1 cellular context compared by ENCODE assay signal in the genomic region with DNA sequence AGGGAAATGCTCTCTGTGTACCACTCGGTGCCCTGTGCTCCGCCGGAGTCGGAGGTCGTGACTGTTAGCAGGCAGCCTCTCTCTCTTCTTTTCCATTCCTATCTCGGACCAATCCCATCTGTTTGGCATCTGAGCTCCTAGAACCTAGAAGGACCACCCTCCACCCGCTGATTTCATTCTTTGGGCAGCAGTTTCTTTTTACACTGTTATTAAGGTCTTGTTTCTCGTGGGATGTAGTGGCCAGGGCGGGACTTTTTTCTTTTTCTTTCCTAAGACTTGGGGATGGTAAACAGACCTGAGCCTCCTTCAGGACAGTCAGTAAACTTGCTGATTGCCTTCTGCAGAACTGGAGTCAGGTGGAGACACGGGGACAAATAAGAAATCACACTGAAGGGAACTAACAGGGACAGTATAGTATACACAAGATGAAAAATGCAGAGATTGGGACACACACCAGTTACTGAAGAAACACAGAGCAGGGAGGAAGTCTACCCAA.
A peak's percentile ranks its signal among the peaks of the same experiment; 100 is the strongest.
TF ChIP-seq lines count a peak whose summit lies in the region.

No MANE protein-coding gene starts in this region.

TF ChIP-seq in HepG2, 621 proteins besides CTCF, POLR2A, EP300 and RAD21:
- TF ChIP-seq NKX3-1 (CRISPR knock-in tag; IDR thresholded peaks at IDR 0.05) (0 out of 2 replicates have a peak, but pooled peaks have one; percentile 40), FOXA1 (IDR thresholded peaks at IDR 0.05) (no peak), FOXA1 (CRISPR knock-in tag; IDR thresholded peaks at IDR 0.05) (0 out of 2 replicates have a peak, but pooled peaks have one; percentile 1), PHB2 (IDR thresholded peaks at IDR 0.05; ENCODE audit: partially characterized antibody) (no peak), ZNF724P (CRISPR knock-in tag; IDR thresholded peaks at IDR 0.05; ENCODE audit: borderline replicate concordance) (no peak), ZFP90 (CRISPR knock-in tag; IDR thresholded peaks at IDR 0.05; ENCODE audit: borderline replicate concordance) (peak; percentile 12; the same call in 1 of the 2 replicates), ASH2L (IDR thresholded peaks at IDR 0.05; ENCODE audit: insufficient read length, low read depth, low read length) (peak; percentile 48), ZNF747 (CRISPR knock-in tag; IDR thresholded peaks at IDR 0.05; ENCODE audit: borderline replicate concordance) (0 out of 2 replicates have a peak, but pooled peaks have one; percentile 19), ELF4 (CRISPR knock-in tag; IDR thresholded peaks at IDR 0.05; ENCODE audit: borderline replicate concordance) (0 out of 2 replicates have a peak, but pooled peaks have one; percentile 46), ZNF138 (CRISPR knock-in tag; IDR thresholded peaks at IDR 0.05; ENCODE audit: low read depth) (peak; percentile 32; the same call in 1 of the 2 replicates), KDM5A (IDR thresholded peaks at IDR 0.05; ENCODE audit: borderline replicate concordance, low read length) (peak; percentile 78), FOSL1 (CRISPR knock-in tag; IDR thresholded peaks at IDR 0.05; ENCODE audit: borderline replicate concordance) (no peak)
- TF ChIP-seq, protein P1, sequence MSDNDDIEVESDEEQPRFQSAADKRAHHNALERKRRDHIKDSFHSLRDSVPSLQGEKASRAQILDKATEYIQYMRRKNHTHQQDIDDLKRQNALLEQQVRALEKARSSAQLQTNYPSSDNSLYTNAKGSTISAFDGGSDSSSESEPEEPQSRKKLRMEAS (IDR thresholded peaks at IDR 0.05): peak; percentile 53; the same call in 1 of the 2 replicates
- TF ChIP-seq, protein P2, sequence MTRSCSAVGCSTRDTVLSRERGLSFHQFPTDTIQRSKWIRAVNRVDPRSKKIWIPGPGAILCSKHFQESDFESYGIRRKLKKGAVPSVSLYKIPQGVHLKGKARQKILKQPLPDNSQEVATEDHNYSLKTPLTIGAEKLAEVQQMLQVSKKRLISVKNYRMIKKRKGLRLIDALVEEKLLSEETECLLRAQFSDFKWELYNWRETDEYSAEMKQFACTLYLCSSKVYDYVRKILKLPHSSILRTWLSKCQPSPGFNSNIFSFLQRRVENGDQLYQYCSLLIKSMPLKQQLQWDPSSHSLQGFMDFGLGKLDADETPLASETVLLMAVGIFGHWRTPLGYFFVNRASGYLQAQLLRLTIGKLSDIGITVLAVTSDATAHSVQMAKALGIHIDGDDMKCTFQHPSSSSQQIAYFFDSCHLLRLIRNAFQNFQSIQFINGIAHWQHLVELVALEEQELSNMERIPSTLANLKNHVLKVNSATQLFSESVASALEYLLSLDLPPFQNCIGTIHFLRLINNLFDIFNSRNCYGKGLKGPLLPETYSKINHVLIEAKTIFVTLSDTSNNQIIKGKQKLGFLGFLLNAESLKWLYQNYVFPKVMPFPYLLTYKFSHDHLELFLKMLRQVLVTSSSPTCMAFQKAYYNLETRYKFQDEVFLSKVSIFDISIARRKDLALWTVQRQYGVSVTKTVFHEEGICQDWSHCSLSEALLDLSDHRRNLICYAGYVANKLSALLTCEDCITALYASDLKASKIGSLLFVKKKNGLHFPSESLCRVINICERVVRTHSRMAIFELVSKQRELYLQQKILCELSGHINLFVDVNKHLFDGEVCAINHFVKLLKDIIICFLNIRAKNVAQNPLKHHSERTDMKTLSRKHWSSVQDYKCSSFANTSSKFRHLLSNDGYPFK (CRISPR knock-in tag; IDR thresholded peaks at IDR 0.05; ENCODE audit: borderline replicate concordance): peak; percentile 3; the same call in 1 of the 2 replicates
